1 cellular context compared by ENCODE assay signal in genomic region chr6:131755597-131755996, GRCh38.
TF ChIP-seq lines count a peak whose summit lies in the region.

No MANE protein-coding gene starts in this region.

TF ChIP-seq in SK-N-SH, 30 proteins besides CTCF, POLR2A, EP300 and RAD21 (continued from another document):
- TF ChIP-seq, protein P1, sequence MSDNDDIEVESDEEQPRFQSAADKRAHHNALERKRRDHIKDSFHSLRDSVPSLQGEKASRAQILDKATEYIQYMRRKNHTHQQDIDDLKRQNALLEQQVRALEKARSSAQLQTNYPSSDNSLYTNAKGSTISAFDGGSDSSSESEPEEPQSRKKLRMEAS (IDR thresholded peaks at IDR 0.05; ENCODE audit: low read depth), result no peak
- TF ChIP-seq GATA2 (CRISPR knock-in tag; IDR thresholded peaks at IDR 0.05) (no peak), YY1 (IDR thresholded peaks at IDR 0.05; ENCODE audit: low read depth) (no peak), PBX3 (IDR thresholded peaks at IDR 0.05) (no peak)
